Comparison of ENCODE assay signal across 25 cellular contexts in the genomic region with DNA sequence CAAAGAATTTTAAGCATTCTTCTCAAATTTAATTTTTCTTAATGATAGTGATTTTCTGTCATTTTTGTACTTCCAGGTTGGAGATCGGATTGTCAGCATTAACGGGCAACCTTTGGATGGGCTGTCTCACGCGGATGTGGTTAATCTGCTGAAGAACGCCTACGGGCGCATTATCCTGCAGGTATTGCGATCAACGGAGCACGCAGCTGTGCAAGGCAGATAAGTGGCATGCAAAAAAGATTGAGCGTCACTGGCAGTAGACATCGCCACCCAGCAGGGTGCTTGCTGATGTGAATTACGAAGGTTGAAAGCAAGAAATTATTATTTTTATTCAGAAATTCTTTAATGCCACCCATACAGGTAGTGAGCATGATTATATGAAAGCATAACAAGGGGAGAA.
"Had no signal": no experiment of that assay in that cellular context is flagged by ENCODE, and none has a peak within 500 bp of the region (broad histone marks: within the 10 kb centered on the region; RNA-seq: fewer than 3 reads in every experiment).

No MANE protein-coding gene starts in this region.

- DNase-seq: dorsolateral prefrontal cortex; effector CD4-positive, alpha-beta T cell; foreskin fibroblast; gastrocnemius medialis; left ventricle myocardium superior; lower lobe of right lung; naive thymus-derived CD8-positive, alpha-beta T cell; stimulated activated CD4-positive, alpha-beta T cell treated with anti-CD3 and anti-CD28 coated beads, Interleukin-12 subunit alpha, Interleukin-12 subunit beta, amount 100 ng/mL, for 4 hours; stimulated activated CD4-positive, alpha-beta T cell treated with anti-CD3 and anti-CD28 coated beads, Interleukin-1b, Interleukin-23, amount 100 ng/mL, for 48 hours; stimulated activated CD4-positive, alpha-beta T cell treated with anti-CD3 and anti-CD28 coated beads, Interleukin-4, amount 100 ng/mL, for 1 hour; stimulated activated CD8-positive, alpha-beta memory T cell treated with anti-CD3 and anti-CD28 coated beads, Interleukin-4, amount 100 ng/mL, for 48 hours; stimulated activated naive CD4-positive, alpha-beta T cell; stimulated activated naive CD8-positive, alpha-beta T cell treated with anti-CD3 and anti-CD28 coated beads, Interleukin-15, amount 100 ng/mL, for 72 hours; transverse colon had no signal

- H3K27me3 Mint-ChIP-seq: naive thymus-derived CD8-positive, alpha-beta T cell; progenitor cell of endocrine pancreas; stimulated activated naive CD8-positive, alpha-beta T cell treated with anti-CD3 and anti-CD28 coated beads, Interleukin-15, amount 100 ng/mL, for 72 hours had no signal

- H3K27ac ChIP-seq: dorsolateral prefrontal cortex, epithelial cell of prostate, gastrocnemius medialis, lower lobe of right lung, parathyroid adenoma, right atrium auricular region, suprapubic skin, transverse colon, vagina had no signal

- FAIRE-seq: keratinocyte had no signal

- H3K4me1 Mint-ChIP-seq: naive thymus-derived CD8-positive, alpha-beta T cell; stimulated activated naive CD8-positive, alpha-beta T cell treated with anti-CD3 and anti-CD28 coated beads, Interleukin-15, amount 100 ng/mL, for 72 hours had no signal

- H3K27ac Mint-ChIP-seq: naive thymus-derived CD8-positive, alpha-beta T cell; stimulated activated naive CD8-positive, alpha-beta T cell treated with anti-CD3 and anti-CD28 coated beads, Interleukin-15, amount 100 ng/mL, for 72 hours had no signal

- H3K79me2 ChIP-seq: parathyroid adenoma had no signal

- H3K9me3 Mint-ChIP-seq: naive thymus-derived CD8-positive, alpha-beta T cell; neural crest cell; stimulated activated naive CD8-positive, alpha-beta T cell treated with anti-CD3 and anti-CD28 coated beads, Interleukin-15, amount 100 ng/mL, for 72 hours had no signal

- H3K4me2 ChIP-seq: smooth muscle cell had no signal

- H3K4me3 Mint-ChIP-seq: naive thymus-derived CD8-positive, alpha-beta T cell; neural crest cell; stimulated activated naive CD8-positive, alpha-beta T cell treated with anti-CD3 and anti-CD28 coated beads, Interleukin-15, amount 100 ng/mL, for 72 hours had no signal

- H2AFZ ChIP-seq: parathyroid adenoma had no signal

- H3K27me3 ChIP-seq: dorsolateral prefrontal cortex, gastrocnemius medialis, right atrium auricular region, suprapubic skin, transverse colon, vagina had no signal

- H3K9me3 ChIP-seq: gastrocnemius medialis, lower lobe of right lung, right atrium auricular region, suprapubic skin, transverse colon, vagina had no signal

- ATAC-seq: esophagus mucosa; gastrocnemius medialis; left ventricle myocardium superior; lower lobe of right lung; naive thymus-derived CD8-positive, alpha-beta T cell; sciatic nerve; stimulated activated naive CD8-positive, alpha-beta T cell treated with anti-CD3 and anti-CD28 coated beads, Interleukin-15, amount 100 ng/mL, for 72 hours had no signal

- H3K9ac ChIP-seq: parathyroid adenoma had no signal

- H3K4me1 ChIP-seq: gastrocnemius medialis, lower lobe of right lung, parathyroid adenoma, right atrium auricular region, suprapubic skin, transverse colon, vagina had no signal

- H3K4me3 ChIP-seq: dorsolateral prefrontal cortex, gastrocnemius medialis, lower lobe of right lung, right atrium auricular region, smooth muscle cell, suprapubic skin, transverse colon, vagina had no signal
